8 cellular contexts compared by ENCODE assay signal in the genomic region with DNA sequence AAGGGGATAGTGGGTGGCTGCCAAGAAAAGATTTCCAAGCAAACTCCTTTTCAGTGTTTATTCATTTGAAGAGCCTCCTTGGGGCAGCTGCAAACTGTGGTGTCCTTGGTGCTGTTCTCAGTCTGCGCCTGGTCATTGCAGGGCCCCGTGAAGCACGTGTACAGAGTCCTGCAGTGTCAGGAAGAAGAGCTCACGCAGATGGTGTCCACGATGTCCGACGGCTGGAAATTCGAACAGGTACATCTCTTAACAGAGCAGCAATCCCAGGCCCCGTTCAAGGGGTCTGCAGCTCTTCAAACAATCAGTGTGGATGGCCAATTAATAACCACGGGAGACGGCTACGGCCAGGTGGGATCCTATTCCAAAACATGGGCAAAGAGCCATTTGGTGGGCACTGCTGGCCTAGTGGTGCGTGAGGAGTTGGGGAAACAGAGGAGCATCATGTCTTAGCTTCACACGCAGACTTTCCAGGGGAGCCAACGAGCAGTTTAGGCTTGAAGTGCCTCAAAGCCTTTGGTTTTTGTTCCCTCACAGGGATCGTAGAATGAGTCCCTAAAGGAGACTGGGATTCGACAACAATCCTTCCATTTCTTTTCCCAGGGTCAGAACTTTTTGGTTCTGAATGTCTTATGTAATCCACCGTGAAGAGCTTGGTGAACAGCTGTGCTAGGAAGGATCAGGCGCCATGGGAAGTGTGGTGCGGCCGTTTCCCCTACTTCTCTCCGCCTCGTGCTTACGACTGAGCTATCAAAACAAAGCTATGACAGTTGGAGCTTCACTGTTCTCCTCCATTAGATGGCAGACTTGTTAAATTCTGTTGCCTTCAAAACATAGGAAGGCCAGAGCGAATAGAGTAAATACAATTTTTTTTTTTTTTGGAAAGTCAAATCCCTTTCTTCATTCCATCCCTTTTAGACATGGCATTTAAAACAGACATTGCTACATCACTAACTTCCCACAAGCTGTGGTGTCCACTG. TPM values are rescaled to one million over a fixed set of nuclear protein-coding genes. Genes with fewer than 3 reads are reported as not detected.
A peak's percentile ranks its signal among the peaks of the same experiment; 100 is the strongest.
DNase-seq lines count a peak whose midpoint lies in the region; ATAC-seq, FAIRE-seq and TF ChIP-seq lines count a peak whose summit lies in the region.

No MANE protein-coding gene starts in this region.

- H3K27ac ChIP-seq in body of pancreas (no peak overlapping the region), keratinocyte (ENCODE audit: control insufficient read depth, insufficient read depth, low read length) (no peak overlapping the region), suprapubic skin (peak overlapping the region; percentile 26)

- H3K36me3 ChIP-seq in body of pancreas (replicated peaks in 1 of 2; ENCODE audit: insufficient read depth in 1 of 2, low read depth in 2 of 2) (peaks cover 0 to 11% of the 10 kb centered on the region in 2 donors), keratinocyte (ENCODE audit: control insufficient read depth in 2 of 2, extremely low read depth in 1 of 2, insufficient read depth in 2 of 2, low read length in 2 of 2) (peaks cover 25 to 42% of the 10 kb centered on the region in 2 experiments), suprapubic skin (peaks cover 74% of the 10 kb centered on the region)

- H3K27me3 ChIP-seq in body of pancreas (no peaks in the 10 kb centered on the region), keratinocyte (ENCODE audit: control insufficient read depth, extremely low read depth, insufficient read depth, low read length) (no peaks in the 10 kb centered on the region), suprapubic skin (no peaks in the 10 kb centered on the region)

- dilution Hi-C loops in keratinocyte (cut with MboI; ENCODE audit: extremely low pct_ligation_motif_present, low sequenced_read_pairs) = no loop called here

- intact Hi-C loops in body of pancreas (cut with DNase I) = no loop called here

- WGBS in body of pancreas, 2 donors = 76 to 77% methylated on average over 25 of the region's 25 CpGs
- WGBS in suprapubic skin = 62% methylated on average over 25 of the region's 25 CpGs

- H3K4me1 ChIP-seq in body of pancreas (no peaks in the 10 kb centered on the region), keratinocyte (ENCODE audit: control insufficient read depth, extremely low read depth, insufficient read depth, low read length) (no peaks in the 10 kb centered on the region), suprapubic skin (peaks cover 7% of the 10 kb centered on the region)

- no peak overlapping the region for H3K9ac ChIP-seq in keratinocyte (ENCODE audit: control insufficient read depth, extremely low read depth, insufficient read depth, low read length)

- H3K4me3 ChIP-seq in body of pancreas = no peak overlapping the region
- H3K4me3 ChIP-seq in keratinocyte (ENCODE audit: control insufficient read depth in 2 of 3, extremely low read depth in 1 of 3, insufficient read depth in 2 of 3, low read depth in 1 of 3, low read length in 3 of 3) = no peak overlapping the region
- H3K4me3 ChIP-seq in suprapubic skin = no peak overlapping the region

- H3K79me2 ChIP-seq in keratinocyte (ENCODE audit: control insufficient read depth, insufficient read depth, low read length) = no peaks in the 10 kb centered on the region

- H3K9me3 ChIP-seq in body of pancreas = no peaks in the 10 kb centered on the region
- no peaks in the 10 kb centered on the region for H3K9me3 ChIP-seq in keratinocyte (ENCODE audit: control insufficient read depth, low read depth, low read length)
- H3K9me3 ChIP-seq in suprapubic skin = no peaks in the 10 kb centered on the region

- no peak overlapping the region for H2AFZ ChIP-seq in keratinocyte (ENCODE audit: control insufficient read depth, low read length)

- peak; percentile 67 for FAIRE-seq in keratinocyte (lab: Jason Lieb, UNC)

- no peak for TF ChIP-seq POLR2A in body of pancreas (IDR thresholded peaks at IDR 0.05)
- TF ChIP-seq POLR2A in suprapubic skin (IDR thresholded peaks at IDR 0.05) = no peak

- TF ChIP-seq CTCF in body of pancreas (IDR thresholded peaks at IDR 0.05) = peak in 4 of 7 experiments; percentile 7 to 35 (median 25)
- TF ChIP-seq CTCF in keratinocyte (optimal IDR thresholded peaks at IDR 0.05 in 1 of 3, IDR thresholded peaks at IDR 0.05 in 1 of 3, conservative IDR thresholded peaks at IDR 0.05 in 1 of 3; ENCODE audit: extremely low read depth in 1 of 3, insufficient read depth in 2 of 3, low read length in 3 of 3) = peak; percentile 17 to 36 (median 21)
- peak in 1 of 2 donors; percentile 26 for TF ChIP-seq CTCF in suprapubic skin (IDR thresholded peaks at IDR 0.05)

- DNase-seq in D341Med (ENCODE audit: low spot score) = peak; percentile 81
- peak; percentile 74 for DNase-seq in MV-4-11 (lab: John Stamatoyannopoulos, UW)
- DNase-seq in body of pancreas = peak in 1 of 4 donors; percentile 35
- no peak for DNase-seq in keratinocyte (ENCODE audit: low read depth, low spot score)
- DNase-seq in suprapubic skin (ENCODE audit: low spot score in 2 of 2) = no peak
- no peak for DNase-seq in activated CD4-positive, alpha-beta T cell treated with anti-CD3 and anti-CD28 coated beads, Interleukin-2, amount 50 U/mL, for 4 hours

- ATAC-seq in body of pancreas (peak; percentile 47), HG03280 (IDR thresholded peaks at IDR 0.05; ENCODE audit: unreplicated experiment) (no peak), GM21529 (IDR thresholded peaks at IDR 0.05; ENCODE audit: unreplicated experiment) (no peak)

- no peaks in the 10 kb centered on the region for H4K20me1 ChIP-seq in keratinocyte (ENCODE audit: control insufficient read depth, extremely low read depth, insufficient read depth, low read length)

- TF ChIP-seq EP300 in suprapubic skin (IDR thresholded peaks at IDR 0.05) = no peak

- H3K4me2 ChIP-seq in keratinocyte (ENCODE audit: control insufficient read depth, extremely low read depth, insufficient read depth, low read depth, low read length) = no peak overlapping the region

- no peaks in the 10 kb centered on the region for H3K9me1 ChIP-seq in keratinocyte (ENCODE audit: control insufficient read depth, extremely low read depth, insufficient read depth, low read length)

RNA-seq across cellular contexts. Expression of a gene that starts 12.6 kb away (rescaled TPM):
- total RNA-seq in body of pancreas (10 to 100 TPM; 11.2 to 12.7 TPM), suprapubic skin (10 to 100 TPM; 25.3 to 37.7 (median 31.3) TPM)
- 20.7 to 22.8 TPM (median 21.2 TPM) in 3 replicates for polyA plus RNA-seq in keratinocyte
- polyA plus RNA-seq in keratinocyte (2011; ENCODE audit: low read depth) = 15.9 TPM
- polyA plus RNA-seq in keratinocyte (2011; cell fraction: cytosol; rRNA removed) = 18.1 and 21.4 TPM in 2 replicates
- polyA plus RNA-seq in keratinocyte (2011; cell fraction: nucleus; rRNA removed) = 23.4 and 23.9 TPM in 2 replicates
- polyA plus RNA-seq in keratinocyte (2012; ENCODE audit: low replicate concordance) = 11.6 and 14.1 TPM in 2 replicates
- polyA minus RNA-seq in keratinocyte = 14.8 to 18.9 TPM (median 16.1 TPM) in 3 replicates
- 10.0 TPM for polyA minus RNA-seq in keratinocyte (2011; cell fraction: cytosol; rRNA and poly(A)+ RNA removed)
- polyA minus RNA-seq in keratinocyte (2011; cell fraction: nucleus; rRNA and poly(A)+ RNA removed) = 8.2 and 12.1 TPM in 2 replicates

RNA-seq across cellular contexts. Expression of a gene that starts 12.9 kb away (rescaled TPM):
- total RNA-seq in body of pancreas (100 to 1,000 TPM; 105 to 131 TPM), suprapubic skin (100 to 1,000 TPM; 167 to 312 (median 272) TPM)
- polyA plus RNA-seq in keratinocyte = 240 to 406 TPM (median 276 TPM) in 3 replicates
- polyA plus RNA-seq in keratinocyte (2011; ENCODE audit: low read depth) = 568 TPM
- 359 and 386 TPM in 2 replicates for polyA plus RNA-seq in keratinocyte (2011; cell fraction: cytosol; rRNA removed)
- 150 and 186 TPM in 2 replicates for polyA plus RNA-seq in keratinocyte (2011; cell fraction: nucleus; rRNA removed)
- 433 and 520 TPM in 2 replicates for polyA plus RNA-seq in keratinocyte (2012; ENCODE audit: low replicate concordance)
- 94.7 to 314 TPM (median 216 TPM) in 3 replicates for polyA minus RNA-seq in keratinocyte
- 120 TPM for polyA minus RNA-seq in keratinocyte (2011; cell fraction: cytosol; rRNA and poly(A)+ RNA removed)
- polyA minus RNA-seq in keratinocyte (2011; cell fraction: nucleus; rRNA and poly(A)+ RNA removed) = 37.8 and 44.1 TPM in 2 replicates

RNA-seq across cellular contexts. Expression of a gene that starts 28.1 kb away (rescaled TPM):
- total RNA-seq in body of pancreas = 10 to 100 TPM in 1 of 2 donors, 1 to 10 TPM in 1; 2.1 to 14.8 TPM
- polyA plus RNA-seq in keratinocyte = 3.5 to 5.4 TPM (median 4.0 TPM) in 3 replicates
- polyA plus RNA-seq in keratinocyte (2011; ENCODE audit: low read depth) = 0.45 TPM
- 2.6 and 5.7 TPM in 2 replicates for polyA plus RNA-seq in keratinocyte (2011; cell fraction: cytosol; rRNA removed)
- polyA plus RNA-seq in keratinocyte (2011; cell fraction: nucleus; rRNA removed) = 16.1 and 26.3 TPM in 2 replicates
- 3.6 and 4.8 TPM in 2 replicates for polyA plus RNA-seq in keratinocyte (2012; ENCODE audit: low replicate concordance)
- 4.4 to 7.2 TPM (median 7.0 TPM) in 3 replicates for polyA minus RNA-seq in keratinocyte
- polyA minus RNA-seq in keratinocyte (2011; cell fraction: cytosol; rRNA and poly(A)+ RNA removed) = 7.5 TPM
- polyA minus RNA-seq in keratinocyte (2011; cell fraction: nucleus; rRNA and poly(A)+ RNA removed) = 9.1 and 9.6 TPM in 2 replicates
- 10 to 100 TPM; 59.1 to 93.3 (median 61.4) TPM for total RNA-seq in suprapubic skin

RNA-seq across cellular contexts. Expression of a gene that starts 47.2 kb away (rescaled TPM):
- total RNA-seq in body of pancreas = 10 to 100 TPM in 1 of 2 donors, not detected in 1; 16.9 TPM
- polyA plus RNA-seq in keratinocyte = 43.3 to 61.1 TPM (median 53.6 TPM) in 3 replicates
- polyA plus RNA-seq in keratinocyte (2011; ENCODE audit: low read depth) = 71.3 TPM
- polyA plus RNA-seq in keratinocyte (2011; cell fraction: cytosol; rRNA removed) = 41.1 and 43.1 TPM in 2 replicates
- polyA plus RNA-seq in keratinocyte (2011; cell fraction: nucleus; rRNA removed) = 20.9 and 24.8 TPM in 2 replicates
- polyA plus RNA-seq in keratinocyte (2012; ENCODE audit: low replicate concordance) = 32.9 and 50.3 TPM in 2 replicates
- polyA minus RNA-seq in keratinocyte = 5.0 to 12.5 TPM (median 9.9 TPM) in 3 replicates
- 20.1 TPM for polyA minus RNA-seq in keratinocyte (2011; cell fraction: cytosol; rRNA and poly(A)+ RNA removed)
- 6.4 and 7.1 TPM in 2 replicates for polyA minus RNA-seq in keratinocyte (2011; cell fraction: nucleus; rRNA and poly(A)+ RNA removed)
- total RNA-seq in suprapubic skin = 10 to 100 TPM; 20.2 to 68.2 (median 46.7) TPM

RNA-seq across cellular contexts. Expression of a gene that starts 50.1 kb away (rescaled TPM):
- total RNA-seq in body of pancreas = 1 to 10 TPM; 6.7 to 7.9 TPM
- polyA plus RNA-seq in keratinocyte = 3.2 to 6.0 TPM (median 4.2 TPM) in 3 replicates
- 1.8 TPM for polyA plus RNA-seq in keratinocyte (2011; ENCODE audit: low read depth)
- polyA plus RNA-seq in keratinocyte (2011; cell fraction: cytosol; rRNA removed) = 3.5 and 4.7 TPM in 2 replicates
- 8.7 and 10.6 TPM in 2 replicates for polyA plus RNA-seq in keratinocyte (2011; cell fraction: nucleus; rRNA removed)
- 5.9 and 6.3 TPM in 2 replicates for polyA plus RNA-seq in keratinocyte (2012; ENCODE audit: low replicate concordance)
- 3.4 to 5.4 TPM (median 3.5 TPM) in 3 replicates for polyA minus RNA-seq in keratinocyte
- 4.0 TPM for polyA minus RNA-seq in keratinocyte (2011; cell fraction: cytosol; rRNA and poly(A)+ RNA removed)
- 4.2 and 5.9 TPM in 2 replicates for polyA minus RNA-seq in keratinocyte (2011; cell fraction: nucleus; rRNA and poly(A)+ RNA removed)
- total RNA-seq in suprapubic skin = 10 to 100 TPM in 2 of 4 donors, 1 to 10 TPM in 2; 7.5 to 15.5 (median 10.5) TPM

Comparison
In these comparisons a context has a peak if more than half of its experiments do, and no peak if none do; other contexts are left out.
1. DNase-seq: peak in D341Med (single experiment) and MV-4-11 (single experiment); none in keratinocyte (single experiment), suprapubic skin (0 of 2) and activated CD4-positive, alpha-beta T cell treated with anti-CD3 and anti-CD28 coated beads, Interleukin-2, amount 50 U/mL, for 4 hours (0 of 2).